19 cellular contexts compared by ENCODE assay signal in the genomic region with DNA sequence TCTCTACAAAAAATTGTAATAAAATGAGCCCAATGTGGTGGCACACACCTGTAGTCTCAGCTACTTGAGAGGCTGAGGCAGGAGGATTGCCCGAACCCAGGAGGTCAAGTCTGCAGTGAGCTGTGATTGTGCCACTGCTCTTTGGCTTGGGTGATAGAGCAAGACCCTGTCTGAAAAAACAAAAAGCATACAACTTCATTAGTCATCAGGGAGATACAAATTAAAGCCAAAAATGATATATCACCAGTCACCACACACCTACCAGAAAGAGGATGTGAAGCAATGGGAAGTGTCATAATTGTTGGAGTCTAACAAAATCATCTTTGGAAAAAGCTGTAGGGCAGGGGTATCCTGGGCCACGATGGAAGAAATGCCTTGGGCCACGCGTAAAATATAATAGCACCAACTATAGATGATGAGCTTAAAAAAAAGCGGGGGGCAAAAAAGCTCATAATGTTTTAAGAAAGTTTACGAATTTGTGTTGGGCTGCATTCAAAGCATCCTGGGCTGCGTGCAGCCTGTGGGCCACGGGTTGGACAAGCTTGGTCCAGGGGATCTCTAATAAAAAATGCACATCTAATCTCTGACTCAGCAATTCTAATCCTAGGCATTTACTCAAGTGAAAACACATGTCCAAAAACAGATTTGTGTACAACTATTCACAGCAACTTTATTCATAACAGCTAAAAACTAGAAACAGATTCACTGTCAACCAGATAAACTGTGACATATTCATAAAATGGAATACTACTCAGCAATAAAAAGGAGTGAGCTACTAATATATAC.
DNase-seq lines count a peak whose midpoint lies in the region; ATAC-seq and TF ChIP-seq lines count a peak whose summit lies in the region.
"Had no signal": no experiment of that assay in that cellular context is flagged by ENCODE, and none has a peak within 500 bp of the region (broad histone marks: within the 10 kb centered on the region; RNA-seq: fewer than 3 reads in every experiment).

No MANE protein-coding gene starts in this region.

- H3K4me2 ChIP-seq in IMR-90 (ENCODE audit: low read depth, low read length), result no peak overlapping the region

- H3K14ac ChIP-seq in IMR-90 (replicated peaks; ENCODE audit: low read depth, low read length), result no peak overlapping the region; the same call in 1 of the 2 replicates

- POLR2A ChIA-PET in IMR-90 (lab: Charles Lee; ENCODE audit: unreplicated experiment) (no interaction called here), T-cell (lab: Charles Lee) (no interaction called here), RWPE1 (lab: Yijun Ruan, JAX; ENCODE audit: low non-redundant PET) (no interaction called here)

- BruUV-seq in IMR-90 (replicated peaks; lab: Mats Ljungman, UMichigan), result no TSS peak

- H3K9me1 ChIP-seq in IMR-90 (ENCODE audit: insufficient read depth, low read length), result peaks cover 13% of the 10 kb centered on the region

- no peaks in the 10 kb centered on the region for H3K36me3 ChIP-seq in IMR-90 (ENCODE audit: control insufficient read depth, insufficient read depth, low read length)
- H3K36me3 ChIP-seq in SJCRH30, result no peaks in the 10 kb centered on the region

- TF ChIP-seq RAD21 in IMR-90 (IDR thresholded peaks at IDR 0.05; ENCODE audit: low read length), result no peak

- in situ Hi-C loops in IMR-90 (cut with MboI; ENCODE audit: low sequenced_read_pairs), result no loop called here

- dilution Hi-C loops in IMR-90 (cut with HindIII; ENCODE audit: low sequenced_read_pairs, unreplicated experiment), result no loop called here

- no peak overlapping the region for H3K56ac ChIP-seq in IMR-90 (ENCODE audit: extremely low read depth, insufficient read depth, low read length)

- no peaks in the 10 kb centered on the region for H3K9me3 ChIP-seq in IMR-90 (ENCODE audit: control insufficient read depth, insufficient read depth, low read length)
- H3K9me3 ChIP-seq in T-helper 17 cell (ENCODE audit: control insufficient read depth, low read length, poor library complexity, severe bottlenecking), result no peaks in the 10 kb centered on the region
- no peaks in the 10 kb centered on the region for H3K9me3 ChIP-seq in SJCRH30 (replicated peaks)

- H2BK20ac ChIP-seq in IMR-90 (ENCODE audit: low read depth, low read length), result peak overlapping the region; percentile 3; the same call in 1 of the 2 replicates

- H3K36me3 Mint-ChIP-seq in CD14-positive monocyte (peaks cover 6 to 15% of the 10 kb centered on the region in 2 donors), T-helper 17 cell (ENCODE audit: low read depth) (peaks cover 4% of the 10 kb centered on the region), T-cell (peaks cover 24% of the 10 kb centered on the region)

- H4K20me1 ChIP-seq in IMR-90 (ENCODE audit: insufficient read depth, low read length), result no peaks in the 10 kb centered on the region

- H4K91ac ChIP-seq in IMR-90 (ENCODE audit: insufficient read depth, low read depth, low read length), result no peak overlapping the region

- H3K4me1 Mint-ChIP-seq in CD14-positive monocyte, result peaks cover 52% of the 10 kb centered on the region
- peaks cover 18% of the 10 kb centered on the region for H3K4me1 Mint-ChIP-seq in T-helper 17 cell
- H3K4me1 Mint-ChIP-seq in T-cell, result peaks cover 19 to 26% (median 21%) of the 10 kb centered on the region in 3 donors

- H3K4me3 ChIP-seq in IMR-90 (ENCODE audit: insufficient read depth, low read depth, low read length) (no peak overlapping the region), SJCRH30 (no peak overlapping the region)

- H2BK15ac ChIP-seq in IMR-90 (ENCODE audit: low read depth, low read length), result peak overlapping the region; percentile 17; the same call in 1 of the 3 replicates

- H2AK5ac ChIP-seq in IMR-90 (ENCODE audit: low read depth, low read length), result 0 out of 2 replicates have a peak overlapping the region, but pooled peaks have one; percentile 29

- no peak overlapping the region for H3K4ac ChIP-seq in IMR-90 (ENCODE audit: low read depth, low read length)

- TF ChIP-seq CTCF in CD14-positive monocyte (IDR thresholded peaks at IDR 0.05), result no peak
- TF ChIP-seq CTCF in IMR-90 (conservative IDR thresholded peaks at IDR 0.05; ENCODE audit: low read depth, low read length), result no peak
- no peak for TF ChIP-seq CTCF in RWPE1 (conservative IDR thresholded peaks at IDR 0.05; ENCODE audit: low read depth)

- H2AK9ac ChIP-seq in IMR-90 (replicated peaks; ENCODE audit: low read depth, low read length, poor library complexity), result no peak overlapping the region

- H3K23ac ChIP-seq in IMR-90 (ENCODE audit: low read depth, low read length), result no peak overlapping the region

- H3K27ac Mint-ChIP-seq in CD14-positive monocyte (peak overlapping the region in 6 of 7 donors; percentile 18 to 73 (median 64)), T-helper 17 cell (no peak overlapping the region), T-cell (no peak overlapping the region)
- H3K27ac Mint-ChIP-seq: activated naive CD4-positive, alpha-beta T cell treated with anti-CD3 and anti-CD28 coated beads for 36 hours; effector memory CD8-positive, alpha-beta T cell; T-helper 1 cell treated with Interleukin-12 subunit alpha and Interleukin-12 subunit beta and Interleukin-4 antibody, amounts not matched to agents 30 μg/mL and 1 μg/mL, for 36 hours; type B pancreatic cell had no signal

- no peak overlapping the region for H2BK5ac ChIP-seq in IMR-90 (ENCODE audit: low read depth, low read length, poor library complexity, severe bottlenecking)

- H3K18ac ChIP-seq in IMR-90 (ENCODE audit: low read depth, low read length), result no peak overlapping the region

- TF ChIP-seq POLR2A in IMR-90 (IDR thresholded peaks at IDR 0.05; ENCODE audit: low read depth, low read length), result no peak

- H3K4me3 Mint-ChIP-seq in CD14-positive monocyte, result peak overlapping the region in 1 of 2 donors; percentile 52
- H3K4me3 Mint-ChIP-seq in T-helper 17 cell, result no peak overlapping the region
- no peak overlapping the region for H3K4me3 Mint-ChIP-seq in T-cell
- H3K4me3 Mint-ChIP-seq: activated naive CD4-positive, alpha-beta T cell treated with anti-CD3 and anti-CD28 coated beads for 36 hours; effector memory CD8-positive, alpha-beta T cell; T-helper 1 cell treated with Interleukin-12 subunit alpha and Interleukin-12 subunit beta and Interleukin-4 antibody, amounts not matched to agents 30 μg/mL and 1 μg/mL, for 36 hours; type B pancreatic cell had no signal

- H3K27ac ChIP-seq in IMR-90 (ENCODE audit: insufficient read depth, low read length), result no peak overlapping the region; the same call in 1 of the 2 replicates
- H3K27ac ChIP-seq in SJCRH30, result no peak overlapping the region
- no peak overlapping the region for H3K27ac ChIP-seq in RWPE1
- H3K27ac ChIP-seq: C4-2B had no signal

- H2BK120ac ChIP-seq in IMR-90 (ENCODE audit: low read depth, low read length), result no peak overlapping the region

- H3K27me3 Mint-ChIP-seq in CD14-positive monocyte (ENCODE audit: low read depth in 3 of 3), result no peaks in the 10 kb centered on the region
- no peaks in the 10 kb centered on the region for H3K27me3 Mint-ChIP-seq in T-helper 17 cell
- no peaks in the 10 kb centered on the region for H3K27me3 Mint-ChIP-seq in T-cell
- H3K27me3 Mint-ChIP-seq: effector memory CD8-positive, alpha-beta T cell; type B pancreatic cell had no signal

- DNase-seq in CD14-positive monocyte (ENCODE audit: low spot score) (peak; percentile 59), IMR-90 (peak; percentile 37), amniotic epithelial cell (ENCODE audit: low read depth) (peak; percentile 92), left lobe of liver (ENCODE audit: low spot score) (peak; percentile 18), T-helper 17 cell (no peak), SJCRH30 (no peak), T-cell (no peak), RWPE1 (ENCODE audit: low spot score) (no peak)
- DNase-seq: activated naive CD4-positive, alpha-beta T cell treated with anti-CD3 and anti-CD28 coated beads for 36 hours; DND-41; effector memory CD8-positive, alpha-beta T cell; NCI-H187 treated with DMSO at 0.1 percent for 48 hours; NCI-H526 treated with DMSO at 0.1 percent for 48 hours; occipital lobe; stimulated activated naive CD4-positive, alpha-beta T cell had no signal

- CTCF ChIA-PET in IMR-90 (lab: Yijun Ruan, JAX) (interaction anchor here (1.1 to 1.4 kb wide), 2 partner anchors 13 to 62 kb away, joined by 4 read pairs; no protein-coding TSS in a partner anchor), T-cell (lab: Charles Lee) (interaction anchor here in 1 of 2 donors (0.6 kb wide), 1 partner anchor 13 kb away, joined by 3 read pairs; no protein-coding TSS in a partner anchor), RWPE1 (lab: Yijun Ruan, JAX) (interaction anchor here (1.5 kb wide), 1 partner anchor 66 kb away, joined by 4 read pairs; a partner anchor contains a TSS)

- no peak overlapping the region for H3K9ac ChIP-seq in IMR-90 (ENCODE audit: low read depth, low read length)

- H4K5ac ChIP-seq in IMR-90 (ENCODE audit: low read depth, low read length), result no peak overlapping the region

- H3K4me1 ChIP-seq in IMR-90 (ENCODE audit: control insufficient read depth, insufficient read depth, low read length), result peaks cover 23% of the 10 kb centered on the region
- H3K4me1 ChIP-seq in SJCRH30, result peaks cover 11% of the 10 kb centered on the region

- H2AFZ ChIP-seq in IMR-90 (replicated peaks; ENCODE audit: low read length, poor library complexity), result no peak overlapping the region

- no peak overlapping the region; a peak in 1 of 4 replicates for H4K8ac ChIP-seq in IMR-90 (ENCODE audit: low read depth in 2 of 2, low read length in 2 of 2)

- H3K27me3 ChIP-seq in IMR-90 (ENCODE audit: control insufficient read depth, insufficient read depth, low read length), result no peaks in the 10 kb centered on the region
- no peaks in the 10 kb centered on the region for H3K27me3 ChIP-seq in SJCRH30

- H3K79me1 ChIP-seq in IMR-90 (ENCODE audit: low read depth in 1 of 2, low read length in 2 of 2), result peaks cover 2 to 54% of the 10 kb centered on the region in 2 experiments; a peak in 3 of 4 replicates

- ATAC-seq in IMR-90 (ENCODE audit: low read depth), result no peak
- ATAC-seq in left lobe of liver, result no peak
- no peak for ATAC-seq in T-helper 17 cell
- ATAC-seq in T-cell (replicated peaks in 1 of 4), result no peak
- ATAC-seq: effector memory CD8-positive, alpha-beta T cell; HCT116 had no signal

- H3K9me3 Mint-ChIP-seq in CD14-positive monocyte (peaks cover 0 to 2% (median 0%) of the 10 kb centered on the region in 7 donors), T-cell (no peaks in the 10 kb centered on the region)
- H3K9me3 Mint-ChIP-seq: activated naive CD4-positive, alpha-beta T cell treated with anti-CD3 and anti-CD28 coated beads for 36 hours; effector memory CD8-positive, alpha-beta T cell; T-helper 1 cell treated with Interleukin-12 subunit alpha and Interleukin-12 subunit beta and Interleukin-4 antibody, amounts not matched to agents 30 μg/mL and 1 μg/mL, for 36 hours; type B pancreatic cell had no signal

- 100% methylated on average over 1 of the region's 8 CpGs; no CpG with 5 or more reads in 1 of the 2 experiments for WGBS in IMR-90 (ENCODE audit: extremely low coverage in 2 of 2, insufficient read length in 1 of 2), 2 experiments

- intact Hi-C loops in CD14-positive monocyte (cut with micrococcal nuclease), result loop anchor here (1.0 to 5.0 kb wide), 4 partner anchors 31 to 63 kb away; a partner anchor contains a TSS
- intact Hi-C loops in IMR-90 (cut with micrococcal nuclease), result no loop called here

TF ChIP-seq in IMR-90, 13 proteins besides CTCF, POLR2A, EP300 and RAD21 (continues in another document):
- no peak for TF ChIP-seq FOS (IDR thresholded peaks at IDR 0.05; ENCODE audit: low read depth, low read length)

Comparison
In these comparisons a context has a peak if more than half of its experiments do, and no peak if none do; other contexts are left out.
1. DNase-seq: peak in CD14-positive monocyte (single experiment), IMR-90 (single experiment), amniotic epithelial cell (single experiment) and left lobe of liver (single experiment); none in T-helper 17 cell (0 of 3), SJCRH30 (0 of 2), T-cell (0 of 34) and RWPE1 (single experiment).
2. H3K27ac Mint-ChIP-seq: peak in CD14-positive monocyte (6 of 7); none in T-helper 17 cell (single experiment) and T-cell (0 of 2).